In the genomic region with DNA sequence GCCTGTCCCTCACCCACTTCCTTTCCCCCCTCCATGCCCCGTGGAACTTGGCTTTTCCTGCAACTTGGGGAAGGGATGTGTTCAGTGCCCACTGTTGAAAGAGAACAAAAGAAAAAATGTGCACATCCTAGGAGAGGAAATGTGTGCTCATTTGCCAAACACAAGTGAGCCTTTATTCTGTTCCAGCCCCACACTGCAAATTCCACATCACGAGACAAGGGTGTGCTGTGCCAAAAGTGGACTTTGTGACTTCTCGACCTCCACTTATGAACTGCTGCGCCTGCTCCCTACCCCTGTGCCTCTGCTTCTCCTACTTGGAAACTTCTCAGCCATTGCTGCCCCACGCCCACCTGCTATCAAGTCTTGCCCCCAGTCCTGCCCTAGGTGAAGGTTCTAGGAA, we compare ENCODE assay signal across 31 cellular contexts.
"Had no signal": no experiment of that assay in that cellular context is flagged by ENCODE, and none has a peak within 500 bp of the region (broad histone marks: within the 10 kb centered on the region; RNA-seq: fewer than 3 reads in every experiment).

No MANE protein-coding gene starts in this region.

- H3K27me3 Mint-ChIP-seq: activated CD4-positive, alpha-beta memory T cell treated with anti-CD3 and anti-CD28 coated beads, Interleukin-2, amount 10 ng/mL, durations not matched to agents 7 days and 5 days; activated CD8-positive, alpha-beta memory T cell treated with anti-CD3 and anti-CD28 coated beads, Interleukin-2, amount 10 ng/mL, durations not matched to agents 7 days and 5 days had no signal

- ATAC-seq: activated CD8-positive, alpha-beta memory T cell treated with anti-CD3 and anti-CD28 coated beads, Interleukin-2, amount 10 ng/mL, durations not matched to agents 7 days and 5 days; activated naive CD8-positive, alpha-beta T cell treated with anti-CD3 and anti-CD28 coated beads, Interleukin-2, amount 50 U/mL, for 24 hours; PC-3 had no signal

- H3K4me3 Mint-ChIP-seq: activated CD4-positive, alpha-beta memory T cell treated with anti-CD3 and anti-CD28 coated beads, Interleukin-2, amount 10 ng/mL, durations not matched to agents 7 days and 5 days; activated CD8-positive, alpha-beta memory T cell treated with anti-CD3 and anti-CD28 coated beads, Interleukin-2, amount 10 ng/mL, durations not matched to agents 7 days and 5 days; activated naive CD4-positive, alpha-beta T cell treated with anti-CD3 and anti-CD28 coated beads, Interleukin-2, amount 10 ng/mL, durations not matched to agents 7 days and 5 days; activated naive CD8-positive, alpha-beta T cell; activated naive CD8-positive, alpha-beta T cell treated with anti-CD3 and anti-CD28 coated beads, Interleukin-2, amount 50 U/mL, for 24 hours had no signal

- H3K27ac Mint-ChIP-seq: activated CD4-positive, alpha-beta memory T cell treated with anti-CD3 and anti-CD28 coated beads, Interleukin-2, amount 10 ng/mL, durations not matched to agents 7 days and 5 days; activated naive CD4-positive, alpha-beta T cell treated with anti-CD3 and anti-CD28 coated beads, Interleukin-2, amount 10 ng/mL, durations not matched to agents 7 days and 5 days; activated naive CD8-positive, alpha-beta T cell; activated naive CD8-positive, alpha-beta T cell treated with anti-CD3 and anti-CD28 coated beads, Interleukin-2, amount 50 U/mL, for 24 hours had no signal

- DNase-seq: activated CD4-positive, alpha-beta memory T cell treated with anti-CD3 and anti-CD28 coated beads, Interleukin-2, amount 10 ng/mL, durations not matched to agents 7 days and 5 days; activated CD4-positive, alpha-beta T cell treated with anti-CD3 and anti-CD28 coated beads for 1 hour; activated CD4-positive, alpha-beta T cell treated with anti-CD3 and anti-CD28 coated beads for 48 hours; activated CD4-positive, CD25-positive, alpha-beta regulatory T cell; activated CD8-positive, alpha-beta memory T cell treated with anti-CD3 and anti-CD28 coated beads for 24 hours; activated CD8-positive, alpha-beta memory T cell treated with anti-CD3 and anti-CD28 coated beads, Interleukin-2, amount 10 ng/mL, durations not matched to agents 7 days and 5 days; activated CD8-positive, alpha-beta memory T cell treated with anti-CD3 and anti-CD28 coated beads, Interleukin-2, amount 50 U/mL, for 48 hours; activated effector memory CD4-positive, alpha-beta T cell treated with Interleukin-2 at 50 U/mL for 16 hours; activated naive CD4-positive, alpha-beta T cell treated with anti-CD3 and anti-CD28 coated beads, Interleukin-2, amount 10 ng/mL, durations not matched to agents 7 days and 5 days; activated naive CD8-positive, alpha-beta T cell treated with anti-CD3 and anti-CD28 coated beads, Interleukin-2, amount 50 U/mL, for 24 hours; activated T-cell treated with anti-CD3 and anti-CD28 coated beads, Interleukin-2, amount 50 U/mL, for 48 hours; brain microvascular endothelial cell; central memory CD4-positive, alpha-beta T cell; Karpas-422; NCI-H1105; NCI-H1417 treated with DMSO at 0.1 percent for 48 hours; NCI-H187 treated with DMSO at 0.1 percent for 48 hours; NCI-H2081 treated with DMSO at 0.1 percent for 48 hours; NCI-H345; NCI-H510A; NCI-H526; NCI-H748 treated with DMSO at 0.1 percent for 48 hours; NK-92 treated with Interleukin-12 subunit alpha and Interleukin-12 subunit beta, amount 100 ng/mL, for 24 hours; PC-3; Peyer's patch; RPMI8226; SHP77 treated with DMSO at 0.1 percent for 48 hours; SW 1271; T1000; WERI-Rb-1 had no signal

- H3K9me3 Mint-ChIP-seq: activated CD4-positive, alpha-beta memory T cell treated with anti-CD3 and anti-CD28 coated beads, Interleukin-2, amount 10 ng/mL, durations not matched to agents 7 days and 5 days; activated naive CD4-positive, alpha-beta T cell treated with anti-CD3 and anti-CD28 coated beads, Interleukin-2, amount 10 ng/mL, durations not matched to agents 7 days and 5 days; activated naive CD8-positive, alpha-beta T cell treated with anti-CD3 and anti-CD28 coated beads, Interleukin-2, amount 50 U/mL, for 24 hours had no signal

- H3K4me1 Mint-ChIP-seq: activated CD4-positive, alpha-beta memory T cell treated with anti-CD3 and anti-CD28 coated beads, Interleukin-2, amount 10 ng/mL, durations not matched to agents 7 days and 5 days; activated CD8-positive, alpha-beta memory T cell treated with anti-CD3 and anti-CD28 coated beads, Interleukin-2, amount 10 ng/mL, durations not matched to agents 7 days and 5 days; activated naive CD4-positive, alpha-beta T cell treated with anti-CD3 and anti-CD28 coated beads, Interleukin-2, amount 10 ng/mL, durations not matched to agents 7 days and 5 days; activated naive CD8-positive, alpha-beta T cell treated with anti-CD3 and anti-CD28 coated beads, Interleukin-2, amount 50 U/mL, for 24 hours had no signal

- H3K36me3 Mint-ChIP-seq: activated CD8-positive, alpha-beta memory T cell treated with anti-CD3 and anti-CD28 coated beads, Interleukin-2, amount 10 ng/mL, durations not matched to agents 7 days and 5 days; activated naive CD4-positive, alpha-beta T cell treated with anti-CD3 and anti-CD28 coated beads, Interleukin-2, amount 10 ng/mL, durations not matched to agents 7 days and 5 days; activated naive CD8-positive, alpha-beta T cell had no signal
